In the genomic region with DNA sequence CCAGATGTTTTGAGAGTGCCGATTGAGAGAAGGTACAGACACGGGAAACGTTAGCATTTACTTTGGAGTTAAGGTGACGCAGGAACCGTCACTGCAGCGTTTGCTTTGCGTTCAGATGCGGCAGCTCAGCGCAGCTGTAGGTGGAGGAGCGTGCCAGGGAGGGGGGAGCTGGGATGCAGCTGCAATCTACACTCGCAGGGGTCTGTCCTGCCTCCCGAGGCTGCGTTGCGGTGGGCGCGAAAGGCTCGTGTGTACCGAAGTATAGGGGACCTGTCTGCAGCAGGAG, we compare ENCODE assay signal across 8 cellular contexts. TPM values are rescaled to one million over a fixed set of nuclear protein-coding genes. Genes with fewer than 3 reads are reported as not detected.
DNase-seq lines count a peak whose midpoint lies in the region; ATAC-seq and TF ChIP-seq lines count a peak whose summit lies in the region.

No MANE protein-coding gene starts in this region.

- no TSS peak for BruUV-seq in OCI-LY7 (replicated peaks; lab: Mats Ljungman, UMichigan)

- TF ChIP-seq CTCF in OCI-LY7 (conservative IDR thresholded peaks at IDR 0.05; ENCODE audit: low read length) (no peak), astrocyte of the cerebellum (IDR thresholded peaks at IDR 0.05; ENCODE audit: low read depth, low read length, missing control alignments) (no peak)

- H3K36me3 ChIP-seq in CD8-positive, alpha-beta memory T cell (ENCODE audit: insufficient read depth, low read length): no peaks in the 10 kb centered on the region
- H3K36me3 ChIP-seq in OCI-LY7 (ENCODE audit: insufficient read depth, low read length): no peaks in the 10 kb centered on the region

- H3K27me3 ChIP-seq in CD8-positive, alpha-beta memory T cell (ENCODE audit: insufficient read depth, low read length, poor library complexity, severe bottlenecking): no peaks in the 10 kb centered on the region

- no peak for TF ChIP-seq POLR2A in erythroblast (IDR thresholded peaks at IDR 0.05; ENCODE audit: low read length)

- peaks cover 34% of the 10 kb centered on the region for H3K4me1 ChIP-seq in CD8-positive, alpha-beta memory T cell (ENCODE audit: insufficient read depth, low read length)
- H3K4me1 ChIP-seq in OCI-LY7 (ENCODE audit: insufficient read depth, low read length, poor library complexity, severe bottlenecking): peaks cover 41% of the 10 kb centered on the region

- peaks cover 0 to 11% (median 0%) of the 10 kb centered on the region in 3 donors for H3K36me3 Mint-ChIP-seq in CD8-positive, alpha-beta memory T cell

- H3K9me3 Mint-ChIP-seq in CD8-positive, alpha-beta memory T cell: no peaks in the 10 kb centered on the region

- intact Hi-C loops in OCI-LY7 (cut with micrococcal nuclease; ENCODE audit: unreplicated experiment): loop anchor here (1.0 kb wide), 1 partner anchor 12 kb away; no protein-coding TSS in a partner anchor

- H3K27me3 Mint-ChIP-seq in CD8-positive, alpha-beta memory T cell: peaks cover 0 to 5% of the 10 kb centered on the region in 2 donors

- peaks cover 37% of the 10 kb centered on the region for H3K79me2 ChIP-seq in OCI-LY7 (ENCODE audit: insufficient read depth, low read depth, low read length)

- peaks cover 26% of the 10 kb centered on the region for H4K20me1 ChIP-seq in OCI-LY7 (ENCODE audit: insufficient read depth, low read length)

- peaks cover 38 to 48% (median 44%) of the 10 kb centered on the region in 3 donors for H3K4me1 Mint-ChIP-seq in CD8-positive, alpha-beta memory T cell

- H3K4me2 ChIP-seq in OCI-LY7 (ENCODE audit: low read length): peak overlapping the region; percentile 86

- H3K9me3 ChIP-seq in CD8-positive, alpha-beta memory T cell (ENCODE audit: low read length): no peaks in the 10 kb centered on the region
- no peaks in the 10 kb centered on the region for H3K9me3 ChIP-seq in OCI-LY7 (ENCODE audit: low read length)
- H3K9me3 ChIP-seq in iPS-18c (ENCODE audit: control insufficient read depth, insufficient read depth, low read length): no peaks in the 10 kb centered on the region

- DNase-seq in CD8-positive, alpha-beta memory T cell: peak in 4 of 5 donors; percentile 43 to 88 (median 76)
- peak; percentile 83 for DNase-seq in OCI-LY7 (ENCODE audit: low spot score)
- no peak for DNase-seq in astrocyte of the cerebellum (ENCODE audit: low read depth)
- DNase-seq in stimulated activated CD4-positive, alpha-beta T cell treated with anti-CD3 and anti-CD28 coated beads, Interleukin-15, amount 100 ng/mL, for 24 hours: peak; percentile 68
- DNase-seq in erythroblast (lab: John Stamatoyannopoulos, UW): no peak

- POLR2A ChIA-PET in CD8-positive, alpha-beta memory T cell (lab: Charles Lee): interaction anchor here (0.5 to 1.9 kb wide), 5 partner anchors 13 to 188 kb away, joined by 3 to 12 read pairs (median 4); a partner anchor contains a TSS
- POLR2A ChIA-PET in OCI-LY7 (lab: Charles Lee): interaction anchor here (0.6 to 1.4 kb wide), 6 partner anchors 11 to 75 kb away, joined by 3 to 4 read pairs (median 3); no protein-coding TSS in a partner anchor

- H3K27ac Mint-ChIP-seq in CD8-positive, alpha-beta memory T cell: peak overlapping the region; percentile 95 to 99 (median 98)

- H3K4me3 Mint-ChIP-seq in CD8-positive, alpha-beta memory T cell: peak overlapping the region; percentile 93 to 100 (median 97)

- peak overlapping the region; percentile 84 for H2AFZ ChIP-seq in OCI-LY7 (ENCODE audit: low read length)

- peak; percentile 33 for ATAC-seq in GM19372 (IDR thresholded peaks at IDR 0.05; ENCODE audit: low read depth, unreplicated experiment)
- ATAC-seq in HG03378 (IDR thresholded peaks at IDR 0.05; ENCODE audit: unreplicated experiment): peak; percentile 28

- peak overlapping the region; percentile 66 for H3K27ac ChIP-seq in CD8-positive, alpha-beta memory T cell (ENCODE audit: low read depth, low read length)
- H3K27ac ChIP-seq in OCI-LY7 (ENCODE audit: low read depth, low read length, poor library complexity, severe bottlenecking): peak overlapping the region; percentile 76

- no peaks in the 10 kb centered on the region for H3K9me2 ChIP-seq in OCI-LY7 (ENCODE audit: insufficient read depth, low read length)

- CTCF ChIA-PET in CD8-positive, alpha-beta memory T cell (lab: Charles Lee): interaction anchor here (0.7 to 1.7 kb wide), 7 partner anchors 10 to 60 kb away, joined by 3 to 9 read pairs (median 4); a partner anchor contains a TSS
- CTCF ChIA-PET in OCI-LY7 (lab: Charles Lee; ENCODE audit: unreplicated experiment): interaction anchor here (0.7 kb wide), 1 partner anchor 38 kb away, joined by 3 read pairs; no protein-coding TSS in a partner anchor

- in situ Hi-C loops in astrocyte of the cerebellum (cut with HindIII; ENCODE audit: low sequenced_read_pairs): no loop called here

- peak overlapping the region; percentile 82 for H3K4me3 ChIP-seq in CD8-positive, alpha-beta memory T cell (ENCODE audit: low read length)
- H3K4me3 ChIP-seq in OCI-LY7 (ENCODE audit: low read depth, low read length, poor library complexity, severe bottlenecking) (peak overlapping the region; percentile 89), astrocyte of the cerebellum (ENCODE audit: low read depth, low read length) (peak overlapping the region; percentile 72), iPS-18c (ENCODE audit: insufficient read depth, low read depth, low read length) (peak overlapping the region; percentile 80)

RNA-seq across cellular contexts. Expression of a gene that starts 0.4 kb away (rescaled TPM):
- 10 to 100 TPM; 47.6 to 54.8 TPM for total RNA-seq in CD8-positive, alpha-beta memory T cell
- polyA plus RNA-seq in CD8-positive, alpha-beta memory T cell: 102 TPM
- 47.6 and 63.8 TPM in 2 replicates for total RNA-seq in OCI-LY7 (2014; rRNA removed; shearing (Covaris generic))
- total RNA-seq in OCI-LY7 (2022): 49.2 and 57.8 TPM in 2 replicates

RNA-seq across cellular contexts. Expression of a gene that starts 12.6 kb away (rescaled TPM):
- total RNA-seq in CD8-positive, alpha-beta memory T cell: 10 to 100 TPM; 43.2 to 45.9 TPM
- polyA plus RNA-seq in CD8-positive, alpha-beta memory T cell: 26.6 TPM
- 37.1 and 45.1 TPM in 2 replicates for total RNA-seq in OCI-LY7 (2014; rRNA removed; shearing (Covaris generic))
- 48.4 and 56.7 TPM in 2 replicates for total RNA-seq in OCI-LY7 (2022)

RNA-seq across cellular contexts. Expression of a gene that starts 41.8 kb away (rescaled TPM):
- 10 to 100 TPM; 51.2 to 56.3 TPM for total RNA-seq in CD8-positive, alpha-beta memory T cell
- polyA plus RNA-seq in CD8-positive, alpha-beta memory T cell: 26.5 TPM
- total RNA-seq in OCI-LY7 (2014; rRNA removed; shearing (Covaris generic)): 39.0 and 44.2 TPM in 2 replicates
- 52.6 and 53.0 TPM in 2 replicates for total RNA-seq in OCI-LY7 (2022)

Comparison
In these comparisons a context has a peak if more than half of its experiments do, and no peak if none do; other contexts are left out.
1. DNase-seq: peak in CD8-positive, alpha-beta memory T cell (4 of 5), OCI-LY7 (single experiment) and stimulated activated CD4-positive, alpha-beta T cell treated with anti-CD3 and anti-CD28 coated beads, Interleukin-15, amount 100 ng/mL, for 24 hours (single experiment); none in astrocyte of the cerebellum (single experiment) and erythroblast (0 of 2).
2. Peak in every context shown above with its lines, with median percentiles within 50 percentile points of each other: H3K4me3 ChIP-seq.